In the genomic region with DNA sequence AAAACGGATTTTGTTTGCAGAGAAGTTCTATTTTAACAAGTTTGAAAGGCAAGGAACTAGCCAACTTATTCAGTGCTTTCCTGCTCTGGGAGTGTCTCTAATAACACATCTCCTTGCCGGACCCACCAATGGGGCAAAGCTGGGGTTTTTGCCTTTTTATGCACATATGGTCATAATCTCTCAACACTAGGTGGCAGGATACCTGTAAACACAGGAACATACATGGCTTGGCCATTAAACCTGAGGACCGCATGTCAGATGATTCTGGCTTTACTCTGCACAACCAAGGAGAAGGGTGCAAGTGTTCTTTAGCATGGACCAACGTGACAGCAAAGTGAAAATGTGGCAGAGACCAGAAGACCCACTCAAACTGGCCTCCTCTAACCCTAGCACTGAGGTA, we compare ENCODE assay signal across 10 cellular contexts. TPM values are rescaled to one million over a fixed set of nuclear protein-coding genes. Genes with fewer than 3 reads are reported as not detected.
DNase-seq lines count a peak whose midpoint lies in the region; ATAC-seq and TF ChIP-seq lines count a peak whose summit lies in the region.
"Had no signal": no experiment of that assay in that cellular context is flagged by ENCODE, and none has a peak within 500 bp of the region (broad histone marks: within the 10 kb centered on the region; RNA-seq: fewer than 3 reads in every experiment).

No MANE protein-coding gene starts in this region.

- H3K4me3 ChIP-seq in WERI-Rb-1 (ENCODE audit: low read depth, low read length) (no peak overlapping the region), liver (ENCODE audit: low read depth in 1 of 3, low read length in 3 of 3) (no peak overlapping the region), testis (no peak overlapping the region)
- H3K4me3 ChIP-seq: BLaER1 had no signal

- H3K27me3 ChIP-seq in WERI-Rb-1 (ENCODE audit: insufficient read depth, low read depth, severe bottlenecking), result no peaks in the 10 kb centered on the region
- H3K27me3 ChIP-seq in liver (ENCODE audit: control insufficient read depth in 4 of 4, insufficient read depth in 4 of 4, low read length in 3 of 4), result no peaks in the 10 kb centered on the region
- H3K27me3 ChIP-seq in testis, result no peaks in the 10 kb centered on the region
- H3K27me3 ChIP-seq: BLaER1 had no signal

- DNase-seq in NCI-H2029 (lab: John Stamatoyannopoulos, UW), result peak; percentile 11
- DNase-seq in NCI-H2029 treated with DMSO at 0.1 percent for 48 hours (lab: John Stamatoyannopoulos, UW), result no peak
- peak; percentile 65 for DNase-seq in WERI-Rb-1
- DNase-seq in testis, result no peak
- no peak for DNase-seq in stimulated activated CD4-positive, alpha-beta T cell treated with anti-CD3 and anti-CD28 coated beads, Interleukin-4, amount 100 ng/mL, for 4 hours
- DNase-seq: activated B cell treated with CpG ODN at 0.5 μM for 24 hours had no signal

- H3K4me1 ChIP-seq in liver (ENCODE audit: control insufficient read depth in 4 of 4, insufficient read depth in 4 of 4, low read length in 3 of 4), result peaks cover 3 to 13% (median 9%) of the 10 kb centered on the region in 4 donors
- H3K4me1 ChIP-seq in testis, result peaks cover 11% of the 10 kb centered on the region

- peak; percentile 66 for TF ChIP-seq CTCF in LNCAP (IDR thresholded peaks at IDR 0.05)
- peak; percentile 88 for TF ChIP-seq CTCF in WERI-Rb-1 (IDR thresholded peaks at IDR 0.05; ENCODE audit: low read depth, low read length)
- TF ChIP-seq CTCF in liver (IDR thresholded peaks at IDR 0.05; ENCODE audit: low read depth, low read length, missing input control), result peak; percentile 51
- TF ChIP-seq CTCF in testis (IDR thresholded peaks at IDR 0.05), result peak in 1 of 3 experiments; percentile 31

- peaks cover 92% of the 10 kb centered on the region for H3K36me3 ChIP-seq in WERI-Rb-1
- H3K36me3 ChIP-seq in liver (ENCODE audit: control insufficient read depth in 4 of 4, insufficient read depth in 3 of 4, low read depth in 1 of 4, low read length in 3 of 4), result peaks cover 0 to 40% (median 5%) of the 10 kb centered on the region in 4 donors
- no peaks in the 10 kb centered on the region for H3K36me3 ChIP-seq in testis (ENCODE audit: low read depth, missing control alignments)

- WGBS in liver, result 70% methylated on average over 4 of the region's 4 CpGs
- 76 to 82% methylated on average over 4 of the region's 4 CpGs for WGBS in testis, 2 donors

- H3K27ac ChIP-seq in WERI-Rb-1, result no peak overlapping the region
- no peak overlapping the region for H3K27ac ChIP-seq in liver (ENCODE audit: low read depth in 1 of 2, low read length in 2 of 2)
- no peak overlapping the region for H3K27ac ChIP-seq in testis
- H3K27ac ChIP-seq: BLaER1 had no signal

- TF ChIP-seq RAD21 in liver (IDR thresholded peaks at IDR 0.05), result peak; percentile 78 to 86

- H3K9me3 ChIP-seq in WERI-Rb-1 (ENCODE audit: severe bottlenecking) (no peaks in the 10 kb centered on the region), liver (ENCODE audit: control insufficient read depth in 4 of 4, low read length in 3 of 4) (no peaks in the 10 kb centered on the region), testis (no peaks in the 10 kb centered on the region)
- H3K9me3 ChIP-seq: BLaER1 had no signal

- TF ChIP-seq POLR2A in testis (IDR thresholded peaks at IDR 0.05), result no peak

- intact Hi-C loops in testis (cut with DNase I; ENCODE audit: low total_unique reads), result no loop called here

- H3K9ac ChIP-seq in liver (ENCODE audit: low read depth in 1 of 2, low read length in 2 of 2), result no peak overlapping the region
- H3K9ac ChIP-seq: BLaER1 had no signal

- ATAC-seq in GM19467 (IDR thresholded peaks at IDR 0.05; ENCODE audit: unreplicated experiment), result no peak

TF ChIP-seq in liver, 16 proteins besides CTCF, POLR2A, EP300 and RAD21:
- no peak for TF ChIP-seq JUND (IDR thresholded peaks at IDR 0.05)

RNA-seq across cellular contexts. Expression of a gene that starts 4.9 kb away (rescaled TPM):
- total RNA-seq in liver (10 to 100 TPM; 30.5 to 59.5 TPM), testis (100 to 1,000 TPM; 101 to 134 TPM)
- polyA plus RNA-seq in liver (10 to 100 TPM; 45.0 to 53.0 TPM), testis (ENCODE audit: insufficient read depth, low read depth, low replicate concordance) (124 TPM)

RNA-seq across cellular contexts. Expression of a gene that starts 22.4 kb away (rescaled TPM):
- total RNA-seq in liver (not detected), testis (under 1 TPM in 1 of 2 donors, not detected in 1; 0.24 TPM)
- polyA plus RNA-seq in liver (not detected), testis (ENCODE audit: insufficient read depth, low read depth, low replicate concordance) (not detected)
- total RNA-seq: activated B cell treated with CpG ODN at 0.5 μM for 24 hours had no signal

RNA-seq across cellular contexts. Expression of a gene that starts 37.2 kb away (rescaled TPM):
- total RNA-seq in liver (under 1 TPM; under 0.01 to 0.33 TPM), testis (under 1 TPM; 0.08 to 0.12 TPM)
- polyA plus RNA-seq in liver (not detected), testis (ENCODE audit: insufficient read depth, low read depth, low replicate concordance) (0.87 TPM)
- total RNA-seq: activated B cell treated with CpG ODN at 0.5 μM for 24 hours had no signal

RNA-seq across cellular contexts. Expression of a gene that starts 41.2 kb away (rescaled TPM):
- total RNA-seq in liver (under 1 TPM; 0.08 to 0.14 TPM), testis (10 to 100 TPM; 12.5 to 16.4 TPM)
- polyA plus RNA-seq in liver (under 1 TPM in 1 of 2 donors, not detected in 1; 0.03 TPM), testis (ENCODE audit: insufficient read depth, low read depth, low replicate concordance) (8.2 TPM)
- total RNA-seq: activated B cell treated with CpG ODN at 0.5 μM for 24 hours had no signal

Comparison
In these comparisons a context has a peak if more than half of its experiments do, and no peak if none do; other contexts are left out.
1. DNase-seq: peak in NCI-H2029 (single experiment) and WERI-Rb-1 (single experiment); none in NCI-H2029 treated with DMSO at 0.1 percent for 48 hours (single experiment), testis (single experiment) and stimulated activated CD4-positive, alpha-beta T cell treated with anti-CD3 and anti-CD28 coated beads, Interleukin-4, amount 100 ng/mL, for 4 hours (0 of 2).